ENCODE assay signal across 11 cellular contexts in the genomic region with DNA sequence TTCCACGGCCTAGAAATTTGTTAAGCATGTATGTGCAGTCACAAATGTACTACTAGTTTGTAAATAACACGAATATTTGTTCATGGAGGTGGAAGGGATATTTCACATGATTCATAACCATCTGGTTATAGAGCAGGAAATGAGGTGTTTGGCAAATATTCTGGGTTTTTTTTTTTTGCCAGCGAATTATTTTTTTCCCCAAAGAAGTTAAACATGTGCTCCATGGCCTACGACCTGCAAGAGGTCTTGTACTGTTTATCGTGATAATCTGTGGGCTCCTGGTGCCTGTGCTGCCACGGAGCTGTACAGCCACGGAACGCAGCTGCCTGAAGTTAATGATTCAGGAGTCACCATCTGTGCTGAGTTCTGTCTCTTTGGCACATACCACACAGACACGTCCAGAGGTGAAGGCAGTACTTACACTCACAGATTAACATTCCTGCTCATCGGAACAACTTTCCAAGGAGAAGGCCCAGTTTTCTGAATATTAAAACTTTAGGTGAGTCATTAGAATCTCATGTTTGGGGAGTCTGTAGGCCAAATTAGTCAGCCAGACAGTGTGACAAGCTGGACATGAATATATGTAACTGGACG.
DNase-seq lines count a peak whose midpoint lies in the region; TF ChIP-seq lines count a peak whose summit lies in the region.
"Had no signal": no experiment of that assay in that cellular context is flagged by ENCODE, and none has a peak within 500 bp of the region (broad histone marks: within the 10 kb centered on the region; RNA-seq: fewer than 3 reads in every experiment).

No MANE protein-coding gene starts in this region.

- H3K79me2 ChIP-seq in Karpas-422 (ENCODE audit: low read length): no peaks in the 10 kb centered on the region

- H3K27ac ChIP-seq in prostate gland (peak overlapping the region; percentile 56 to 66), Karpas-422 (ENCODE audit: low read length) (no peak overlapping the region)
- H3K27ac ChIP-seq: cardiac muscle cell, SK-N-MC had no signal

- H3K9me3 Mint-ChIP-seq in activated CD4-positive, alpha-beta T cell treated with anti-CD3 and anti-CD28 coated beads, Interleukin-2, amount 10 ng/mL, durations not matched to agents 24 days and 14 days: no peaks in the 10 kb centered on the region

- no peak for TF ChIP-seq POLR2A in prostate gland (IDR thresholded peaks at IDR 0.05)

- H3K27ac Mint-ChIP-seq in activated CD4-positive, alpha-beta T cell treated with anti-CD3 and anti-CD28 coated beads, Interleukin-2, amount 10 ng/mL, durations not matched to agents 24 days and 14 days: no peak overlapping the region

- intact Hi-C loops in prostate gland (cut with DNase I): loop anchor here (5.0 to 10.0 kb wide), 2 partner anchors 112 to 256 kb away; a partner anchor contains a TSS
- intact Hi-C loops in activated CD4-positive, alpha-beta T cell treated with anti-CD3 and anti-CD28 coated beads, Interleukin-2, amount 10 ng/mL, durations not matched to agents 24 days and 14 days (cut with micrococcal nuclease): no loop called here

- peaks cover 23% of the 10 kb centered on the region for H3K4me1 ChIP-seq in BE2C
- H3K4me1 ChIP-seq in prostate gland (replicated peaks): peaks cover 6% of the 10 kb centered on the region
- no peaks in the 10 kb centered on the region for H3K4me1 ChIP-seq in Karpas-422 (ENCODE audit: low read length)

- H3K36me3 ChIP-seq in BE2C: no peaks in the 10 kb centered on the region
- no peaks in the 10 kb centered on the region for H3K36me3 ChIP-seq in prostate gland
- H3K36me3 ChIP-seq in Karpas-422 (ENCODE audit: insufficient read depth, low read length): no peaks in the 10 kb centered on the region
- H3K36me3 ChIP-seq: cardiac muscle cell had no signal

- TF ChIP-seq CTCF in BE2C (IDR thresholded peaks at IDR 0.05; ENCODE audit: low read depth, low read length) (no peak), fibroblast of mammary gland (conservative IDR thresholded peaks at IDR 0.05; ENCODE audit: control insufficient read depth, insufficient read depth, low read depth, low read length) (no peak), prostate gland (IDR thresholded peaks at IDR 0.05) (no peak)

- H2AFZ ChIP-seq in Karpas-422 (ENCODE audit: low read length): no peak overlapping the region

- H3K27me3 ChIP-seq in BE2C (no peaks in the 10 kb centered on the region), prostate gland (replicated peaks; ENCODE audit: insufficient read depth) (no peaks in the 10 kb centered on the region), Karpas-422 (ENCODE audit: low read length) (no peaks in the 10 kb centered on the region)
- H3K27me3 ChIP-seq: cardiac muscle cell had no signal

- H3K27me3 Mint-ChIP-seq in activated CD4-positive, alpha-beta T cell treated with anti-CD3 and anti-CD28 coated beads, Interleukin-2, amount 10 ng/mL, durations not matched to agents 24 days and 14 days: peaks cover 8% of the 10 kb centered on the region

- H4K20me1 ChIP-seq in Karpas-422 (ENCODE audit: insufficient read depth, low read depth, low read length): no peaks in the 10 kb centered on the region

- 15% methylated on average over 11 of the region's 11 CpGs for WGBS in prostate gland

- no peaks in the 10 kb centered on the region for H3K36me3 Mint-ChIP-seq in activated CD4-positive, alpha-beta T cell treated with anti-CD3 and anti-CD28 coated beads, Interleukin-2, amount 10 ng/mL, durations not matched to agents 24 days and 14 days (ENCODE audit: low read depth)

- H3K4me2 ChIP-seq in Karpas-422 (ENCODE audit: low read depth, low read length, poor library complexity, severe bottlenecking): no peak overlapping the region

- H3K4me3 ChIP-seq in BE2C (ENCODE audit: low read depth, low read length) (no peak overlapping the region), fibroblast of mammary gland (ENCODE audit: control insufficient read depth, low read depth, low read length) (no peak overlapping the region), prostate gland (no peak overlapping the region), Karpas-422 (ENCODE audit: low read length) (no peak overlapping the region)
- H3K4me3 ChIP-seq: cardiac muscle cell, SK-N-MC had no signal

- DNase-seq in BE2C: peak; percentile 30
- peak; percentile 98 for DNase-seq in RPMI7951 (ENCODE audit: low read depth)
- peak; percentile 98 for DNase-seq in fibroblast of mammary gland (ENCODE audit: low read depth)
- DNase-seq in prostate gland (ENCODE audit: low spot score): peak; percentile 11
- no peak for DNase-seq in activated CD4-positive, alpha-beta T cell treated with anti-CD3 and anti-CD28 coated beads, Interleukin-2, amount 10 ng/mL, durations not matched to agents 24 days and 14 days
- no peak for DNase-seq in activated effector memory CD4-positive, alpha-beta T cell treated with Interleukin-2 at 50 U/mL for 16 hours
- no peak for DNase-seq in NCI-H748 (lab: John Stamatoyannopoulos, UW; ENCODE audit: unreplicated experiment)
- DNase-seq in Karpas-422: no peak
- DNase-seq: DND-41 had no signal

- no peaks in the 10 kb centered on the region for H3K4me1 Mint-ChIP-seq in activated CD4-positive, alpha-beta T cell treated with anti-CD3 and anti-CD28 coated beads, Interleukin-2, amount 10 ng/mL, durations not matched to agents 24 days and 14 days

- H3K9me3 ChIP-seq in BE2C (no peaks in the 10 kb centered on the region), prostate gland (no peaks in the 10 kb centered on the region), Karpas-422 (ENCODE audit: low read length) (no peaks in the 10 kb centered on the region)

- H3K9ac ChIP-seq in Karpas-422 (ENCODE audit: low read length): no peak overlapping the region

- H3K9me2 ChIP-seq in Karpas-422 (replicated peaks; ENCODE audit: insufficient read depth, low read length): no peaks in the 10 kb centered on the region

- H3K4me3 Mint-ChIP-seq in activated CD4-positive, alpha-beta T cell treated with anti-CD3 and anti-CD28 coated beads, Interleukin-2, amount 10 ng/mL, durations not matched to agents 24 days and 14 days: no peak overlapping the region

Comparison
In these comparisons a context has a peak if more than half of its experiments do, and no peak if none do; other contexts are left out.
1. DNase-seq: peak in BE2C (single experiment), RPMI7951 (single experiment), fibroblast of mammary gland (single experiment) and prostate gland (single experiment); none in activated CD4-positive, alpha-beta T cell treated with anti-CD3 and anti-CD28 coated beads, Interleukin-2, amount 10 ng/mL, durations not matched to agents 24 days and 14 days (single experiment), activated effector memory CD4-positive, alpha-beta T cell treated with Interleukin-2 at 50 U/mL for 16 hours (single experiment), NCI-H748 (single experiment) and Karpas-422 (single experiment).